Comparison of ENCODE assay signal across 18 cellular contexts in the genomic region with DNA sequence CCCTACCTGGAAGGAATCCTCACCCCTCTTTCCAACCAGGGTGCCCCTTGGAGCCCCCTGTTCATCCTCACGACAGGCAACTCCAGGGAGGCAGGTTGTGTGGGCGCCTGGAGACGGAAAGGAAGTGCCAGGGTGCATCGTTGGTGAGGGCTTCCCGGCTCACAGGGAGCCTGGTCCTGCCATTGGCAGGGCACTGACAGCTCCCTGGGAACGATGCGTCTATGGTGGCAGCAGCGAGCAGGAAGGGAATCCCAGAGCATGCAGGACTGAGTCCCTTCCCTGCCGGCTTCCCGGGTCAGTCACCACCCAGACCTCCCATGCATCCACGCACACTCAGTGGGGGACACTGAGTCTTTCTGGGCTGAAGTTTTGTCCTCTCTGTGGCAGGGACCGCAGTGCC.
"Had no signal": no experiment of that assay in that cellular context is flagged by ENCODE, and none has a peak within 500 bp of the region (broad histone marks: within the 10 kb centered on the region; RNA-seq: fewer than 3 reads in every experiment).

No MANE protein-coding gene starts in this region.

- H3K27me3 ChIP-seq: breast epithelium, gastrocnemius medialis, right lobe of liver, testis, upper lobe of left lung had no signal

- H3K4me3 Mint-ChIP-seq: memory B cell; natural killer cell; T-helper 2 cell treated with Interferon-gamma antibody and Interleukin-4, amounts not matched to agents 5 μg/mL and 100 μg/mL, for 36 hours had no signal

- H3K27ac Mint-ChIP-seq: memory B cell; natural killer cell; T-helper 2 cell treated with Interferon-gamma antibody and Interleukin-4, amounts not matched to agents 5 μg/mL and 100 μg/mL, for 36 hours had no signal

- FAIRE-seq: islet of Langerhans had no signal

- H3K4me1 ChIP-seq: prostate gland had no signal

- H3K9me3 ChIP-seq: gastrocnemius medialis, prostate gland, right lobe of liver, testis had no signal

- H3K4me1 Mint-ChIP-seq: memory B cell, natural killer cell had no signal

- H3K4me3 ChIP-seq: breast epithelium, gastrocnemius medialis, prostate gland, right lobe of liver, stomach, testis, upper lobe of left lung had no signal

- DNase-seq: activated CD4-positive, alpha-beta T cell treated with anti-CD3 and anti-CD28 coated beads, Interleukin-2, amount 50 U/mL, for 4 hours; activated CD4-positive, CD25-positive, alpha-beta regulatory T cell treated with anti-CD3 and anti-CD28 coated beads, Interleukin-2, amount 50 U/mL, for 72 hours; activated naive CD4-positive, alpha-beta T cell treated with Interleukin-2 at 50 U/mL for 16 hours; activated T-cell treated with anti-CD3 and anti-CD28 coated beads for 4 hours; anterior cingulate cortex; gastrocnemius medialis; natural killer cell; nucleus accumbens; stimulated activated CD4-positive, alpha-beta T cell treated with anti-CD3 and anti-CD28 coated beads, Interleukin-2, amount 100 ng/mL, for 24 hours; stomach; testis; upper lobe of left lung had no signal

- H3K9me3 Mint-ChIP-seq: natural killer cell; T-helper 2 cell treated with Interferon-gamma antibody and Interleukin-4, amounts not matched to agents 5 μg/mL and 100 μg/mL, for 36 hours had no signal

- H3K27ac ChIP-seq: breast epithelium, gastrocnemius medialis, prostate gland, right lobe of liver, stomach, testis, upper lobe of left lung had no signal

- ATAC-seq: gastrocnemius medialis, natural killer cell, right lobe of liver had no signal

- H3K36me3 ChIP-seq: breast epithelium, gastrocnemius medialis, prostate gland, right lobe of liver, stomach, upper lobe of left lung had no signal

- H3K36me3 Mint-ChIP-seq: memory B cell, natural killer cell had no signal
